ENCODE assay signal across 8 cellular contexts in genomic region chr17:48106802-48107136, GRCh38. TPM values are rescaled to one million over a fixed set of nuclear protein-coding genes. Genes with fewer than 3 reads are reported as not detected.
DNase-seq lines count a peak whose midpoint lies in the region; ATAC-seq and TF ChIP-seq lines count a peak whose summit lies in the region.

No MANE protein-coding gene starts in this region.

- H3K4me3 Mint-ChIP-seq in activated CD4-positive, alpha-beta memory T cell treated with anti-CD3 and anti-CD28 coated beads for 36 hours = peak overlapping the region; percentile 100

- intact Hi-C loops in activated CD4-positive, alpha-beta memory T cell treated with anti-CD3 and anti-CD28 coated beads for 36 hours (cut with micrococcal nuclease) = loop anchor here (1.0 to 10.0 kb wide), 4 partner anchors 58 to 262 kb away; partner anchors contain the start of genes NFE2L1, PNPO, SCRN2 and SP2

- peaks cover 2% of the 10 kb centered on the region for H3K36me3 Mint-ChIP-seq in activated CD4-positive, alpha-beta memory T cell treated with anti-CD3 and anti-CD28 coated beads for 36 hours

- no peaks in the 10 kb centered on the region for H3K36me3 ChIP-seq in HAP-1 (replicated peaks)
- H3K36me3 ChIP-seq in hepatocyte (replicated peaks; ENCODE audit: insufficient read depth, low read depth) = no peaks in the 10 kb centered on the region

- TF ChIP-seq CTCF in hepatocyte (IDR thresholded peaks at IDR 0.05; ENCODE audit: poor library complexity) = no peak

- no peaks in the 10 kb centered on the region for H3K27me3 Mint-ChIP-seq in activated CD4-positive, alpha-beta memory T cell treated with anti-CD3 and anti-CD28 coated beads for 36 hours

- ATAC-seq in GM18858 (IDR thresholded peaks at IDR 0.05; ENCODE audit: unreplicated experiment) = no peak

- H3K27ac ChIP-seq in hepatocyte = peak overlapping the region; percentile 90
- H3K27ac ChIP-seq in skin epidermis = peak overlapping the region in 20 of 21 experiments; percentile 75 to 98 (median 89)

- no peaks in the 10 kb centered on the region for H4K20me1 ChIP-seq in hepatocyte (ENCODE audit: insufficient read depth, poor library complexity, severe bottlenecking)

- CTCF ChIA-PET in activated CD4-positive, alpha-beta memory T cell treated with anti-CD3 and anti-CD28 coated beads for 36 hours (lab: Charles Lee) = interaction anchor here (0.7 to 3.0 kb wide), 10 partner anchors 11 to 777 kb away, joined by 3 to 12 read pairs (median 3); partner anchors contain the start of gene HOXB5

- H3K27ac Mint-ChIP-seq in activated CD4-positive, alpha-beta memory T cell treated with anti-CD3 and anti-CD28 coated beads for 36 hours = peak overlapping the region; percentile 97

- H3K79me2 ChIP-seq in hepatocyte = peaks cover 36% of the 10 kb centered on the region

- H3K9me3 ChIP-seq in HAP-1 (peaks cover 2% of the 10 kb centered on the region; the same call in 1 of the 2 replicates), hepatocyte (ENCODE audit: low read depth) (no peaks in the 10 kb centered on the region)

- peak overlapping the region; percentile 96 for H2AFZ ChIP-seq in hepatocyte

- DNase-seq in HAP-1 (ENCODE audit: low spot score in 2 of 2) (no peak), hepatocyte (ENCODE audit: low spot score) (no peak), COR-L47 (lab: John Stamatoyannopoulos, UW) (no peak), cerebellar nuclear complex (lab: John Stamatoyannopoulos, UW) (no peak), DMS114 treated with DMSO at 0.1 percent for 48 hours (lab: John Stamatoyannopoulos, UW; ENCODE audit: unreplicated experiment) (no peak)
- no peak for DNase-seq in activated CD4-positive, alpha-beta memory T cell treated with anti-CD3 and anti-CD28 coated beads for 36 hours

- H3K4me3 ChIP-seq in HAP-1 (peak overlapping the region; percentile 85), hepatocyte (peak overlapping the region; percentile 58), skin epidermis (peak overlapping the region; percentile 60 to 84 (median 66))

- no peaks in the 10 kb centered on the region for H3K9me2 ChIP-seq in hepatocyte (replicated peaks; ENCODE audit: insufficient read depth)

- POLR2A ChIA-PET in activated CD4-positive, alpha-beta memory T cell treated with anti-CD3 and anti-CD28 coated beads for 36 hours (lab: Charles Lee) = interaction anchor here (1.1 to 3.2 kb wide), 3 partner anchors 17 to 63 kb away, joined by 3 to 17 read pairs (median 3); partner anchors contain the start of gene NFE2L1

- peaks cover 4% of the 10 kb centered on the region for H3K4me1 ChIP-seq in HAP-1
- no peaks in the 10 kb centered on the region for H3K4me1 ChIP-seq in hepatocyte (ENCODE audit: insufficient read depth)

- peak overlapping the region; percentile 84 for H3K4me2 ChIP-seq in hepatocyte

- in situ Hi-C loops in HAP-1 (cut with MboI; ENCODE audit: low sequenced_read_pairs) = no loop called here

- no peaks in the 10 kb centered on the region for H3K27me3 ChIP-seq in HAP-1 (ENCODE audit: low read depth)
- H3K27me3 ChIP-seq in hepatocyte = no peaks in the 10 kb centered on the region

- H3K9me3 Mint-ChIP-seq in activated CD4-positive, alpha-beta memory T cell treated with anti-CD3 and anti-CD28 coated beads for 36 hours = peaks cover 8% of the 10 kb centered on the region

- WGBS in hepatocyte (ENCODE audit: low lambda C conversion rate, missing lambda C conversion rate) = 66% methylated on average over 13 of the region's 13 CpGs

- H3K4me1 Mint-ChIP-seq in activated CD4-positive, alpha-beta memory T cell treated with anti-CD3 and anti-CD28 coated beads for 36 hours (ENCODE audit: low read depth) = peaks cover 56% of the 10 kb centered on the region

RNA-seq across cellular contexts. Expression of gene SNX11, which starts 0.8 kb away (rescaled TPM):
- total RNA-seq in activated CD4-positive, alpha-beta memory T cell treated with anti-CD3 and anti-CD28 coated beads for 36 hours = 10 to 100 TPM; 19.7 to 21.7 TPM
- 11.3 and 12.4 TPM in 2 replicates for total RNA-seq in hepatocyte
- 9.2 and 13.2 TPM in 2 replicates for polyA plus RNA-seq in hepatocyte

RNA-seq across cellular contexts. Expression of gene CBX1, which starts 5.5 kb away (rescaled TPM):
- 10 to 100 TPM; 55.3 to 56.7 TPM for total RNA-seq in activated CD4-positive, alpha-beta memory T cell treated with anti-CD3 and anti-CD28 coated beads for 36 hours
- 49.0 and 57.0 TPM in 2 replicates for total RNA-seq in hepatocyte
- 20.7 and 23.5 TPM in 2 replicates for polyA plus RNA-seq in hepatocyte

RNA-seq across cellular contexts. Expression of gene NFE2L1, which starts 58.6 kb away (rescaled TPM):
- total RNA-seq in activated CD4-positive, alpha-beta memory T cell treated with anti-CD3 and anti-CD28 coated beads for 36 hours = 10 to 100 TPM; 82.4 to 84.1 TPM
- 82.0 and 86.4 TPM in 2 replicates for total RNA-seq in hepatocyte
- 35.3 and 42.4 TPM in 2 replicates for polyA plus RNA-seq in hepatocyte
